Comparison of ENCODE assay signal across 1 cellular context in genomic region chr20:43583982-43584432, GRCh38.
TF ChIP-seq lines count a peak whose summit lies in the region.

No MANE protein-coding gene starts in this region.

TF ChIP-seq in SK-N-SH, 30 proteins besides CTCF, POLR2A, EP300 and RAD21 (continued from another document):
- TF ChIP-seq ZBTB33 (IDR thresholded peaks at IDR 0.05; ENCODE audit: borderline replicate concordance, low read depth), result no peak
- 0 out of 2 replicates have a peak, but pooled peaks have one; percentile 20 for TF ChIP-seq JUND (IDR thresholded peaks at IDR 0.05)
- TF ChIP-seq TCF12 (IDR thresholded peaks at IDR 0.05), result peak; percentile 70
- no peak for TF ChIP-seq SIN3A (IDR thresholded peaks at IDR 0.05; ENCODE audit: borderline replicate concordance, low read depth, low read length)
- TF ChIP-seq NRF1 (IDR thresholded peaks at IDR 0.05; ENCODE audit: low read depth, low read length), result no peak
